In the genomic region with DNA sequence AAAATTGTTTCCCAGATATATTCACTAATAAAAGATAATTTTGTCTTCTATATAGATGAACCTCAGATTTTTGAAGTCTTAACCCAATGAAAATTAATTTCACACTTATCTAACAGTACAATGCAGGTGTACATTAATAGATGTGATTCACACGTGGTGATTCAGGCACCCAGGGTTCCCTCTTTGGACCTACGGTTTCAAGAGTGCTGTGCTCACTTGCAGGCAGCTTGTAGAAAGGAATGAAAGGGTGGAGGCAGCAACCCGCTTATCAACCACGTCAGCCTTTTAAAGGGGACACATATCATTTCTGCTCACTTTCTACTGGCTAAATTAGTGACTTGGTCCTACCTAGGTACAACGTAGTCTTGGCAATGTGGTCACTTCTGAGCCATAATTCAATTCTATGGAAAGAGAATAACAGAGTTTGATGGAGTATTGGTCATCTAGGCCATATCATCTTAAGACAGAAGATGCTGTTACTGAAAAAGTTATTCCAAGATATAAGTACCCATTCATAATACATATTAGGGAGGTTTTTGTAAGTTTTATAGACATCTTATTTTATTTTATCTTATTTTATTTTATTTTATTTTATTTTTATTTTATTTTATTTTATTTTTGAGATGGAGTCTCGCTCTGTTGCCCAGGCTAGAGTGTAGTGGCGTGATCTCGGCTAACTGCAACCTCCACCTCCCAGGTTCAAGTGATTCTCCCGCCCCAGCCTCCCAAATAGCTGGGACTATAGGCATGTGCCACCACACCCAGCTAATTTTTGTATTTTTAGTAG, we compare ENCODE assay signal across 24 cellular contexts. TPM values are rescaled to one million over a fixed set of nuclear protein-coding genes. Genes with fewer than 3 reads are reported as not detected.
DNase-seq lines count a peak whose midpoint lies in the region; FAIRE-seq and TF ChIP-seq lines count a peak whose summit lies in the region.
"Had no signal": no experiment of that assay in that cellular context is flagged by ENCODE, and none has a peak within 500 bp of the region (broad histone marks: within the 10 kb centered on the region; RNA-seq: fewer than 3 reads in every experiment).

No MANE protein-coding gene starts in this region.

- H3K4me2 ChIP-seq in mammary epithelial cell (ENCODE audit: insufficient read depth, low read depth, low read length) (no peak overlapping the region), keratinocyte (ENCODE audit: control insufficient read depth, extremely low read depth, insufficient read depth, low read depth, low read length) (no peak overlapping the region)

- H3K36me3 ChIP-seq in mammary epithelial cell (ENCODE audit: insufficient read depth, low read length) (no peaks in the 10 kb centered on the region), breast epithelium (no peaks in the 10 kb centered on the region), bronchial epithelial cell (ENCODE audit: control insufficient read depth, insufficient read depth, low read length) (no peaks in the 10 kb centered on the region), keratinocyte (ENCODE audit: control insufficient read depth in 2 of 2, extremely low read depth in 1 of 2, insufficient read depth in 2 of 2, low read length in 2 of 2) (no peaks in the 10 kb centered on the region), small intestine (ENCODE audit: control insufficient read depth in 2 of 2, insufficient read depth in 2 of 2, low read length in 2 of 2) (no peaks in the 10 kb centered on the region)
- H3K36me3 ChIP-seq: Peyer's patch had no signal

- in situ Hi-C loops in mammary epithelial cell (cut with MboI; ENCODE audit: low sequenced_read_pairs in 2 of 2) = no loop called here

- WGBS in mammary epithelial cell (ENCODE audit: low coverage, missing lambda C conversion rate) = 44% methylated on average over 5 of the region's 9 CpGs
- 56 to 68% (median 59%) methylated on average over 9 of the region's 9 CpGs for WGBS in small intestine, 3 donors

- H3K4me1 ChIP-seq in mammary epithelial cell (ENCODE audit: insufficient read depth, low read length) = no peaks in the 10 kb centered on the region
- H3K4me1 ChIP-seq in breast epithelium = no peaks in the 10 kb centered on the region
- no peaks in the 10 kb centered on the region for H3K4me1 ChIP-seq in keratinocyte (ENCODE audit: control insufficient read depth, extremely low read depth, insufficient read depth, low read length)
- no peaks in the 10 kb centered on the region for H3K4me1 ChIP-seq in small intestine (ENCODE audit: control insufficient read depth in 2 of 2, insufficient read depth in 1 of 2, low read depth in 1 of 2, low read length in 1 of 2)
- H3K4me1 ChIP-seq: Peyer's patch had no signal

- BruUV-seq in mammary epithelial cell (replicated peaks; lab: Mats Ljungman, UMichigan) = no TSS peak

- H3K9ac ChIP-seq in mammary epithelial cell (ENCODE audit: insufficient read depth, low read length) = no peak overlapping the region
- H3K9ac ChIP-seq in keratinocyte (ENCODE audit: control insufficient read depth, extremely low read depth, insufficient read depth, low read length) = no peak overlapping the region

- H3K36me3 Mint-ChIP-seq in progenitor cell of endocrine pancreas (ENCODE audit: insufficient read depth) = no peaks in the 10 kb centered on the region
- H3K36me3 Mint-ChIP-seq: CD8-positive, alpha-beta T cell had no signal

- no peak for TF ChIP-seq CTCF in mammary epithelial cell (conservative IDR thresholded peaks at IDR 0.05 in 1 of 2, IDR thresholded peaks at IDR 0.05 in 1 of 2; ENCODE audit: extremely low read depth in 1 of 2, insufficient read depth in 1 of 2, low read depth in 1 of 2, low read length in 2 of 2)
- TF ChIP-seq CTCF in breast epithelium (IDR thresholded peaks at IDR 0.05) = no peak
- TF ChIP-seq CTCF in bronchial epithelial cell (IDR thresholded peaks at IDR 0.05; ENCODE audit: insufficient read depth, low read length, severe bottlenecking) = no peak
- no peak for TF ChIP-seq CTCF in keratinocyte (optimal IDR thresholded peaks at IDR 0.05 in 1 of 3, IDR thresholded peaks at IDR 0.05 in 1 of 3, conservative IDR thresholded peaks at IDR 0.05 in 1 of 3; ENCODE audit: extremely low read depth in 1 of 3, insufficient read depth in 2 of 3, low read length in 3 of 3)
- no peak for TF ChIP-seq CTCF in progenitor cell of endocrine pancreas (IDR thresholded peaks at IDR 0.05; ENCODE audit: unreplicated experiment)

- H3K9me3 Mint-ChIP-seq in progenitor cell of endocrine pancreas (ENCODE audit: low read depth) = no peaks in the 10 kb centered on the region
- H3K9me3 Mint-ChIP-seq: CD8-positive, alpha-beta T cell had no signal

- no peak overlapping the region for H3K4me3 ChIP-seq in mammary epithelial cell (replicated peaks in 1 of 3; ENCODE audit: insufficient read depth in 1 of 3, low read depth in 2 of 3, low read length in 3 of 3)
- H3K4me3 ChIP-seq in breast epithelium = no peak overlapping the region
- H3K4me3 ChIP-seq in bronchial epithelial cell (ENCODE audit: low read depth, low read length) = no peak overlapping the region
- H3K4me3 ChIP-seq in keratinocyte (ENCODE audit: control insufficient read depth in 2 of 3, extremely low read depth in 1 of 3, insufficient read depth in 2 of 3, low read depth in 1 of 3, low read length in 3 of 3) = no peak overlapping the region
- H3K4me3 ChIP-seq in small intestine (ENCODE audit: low read depth in 1 of 2, low read length in 2 of 2) = no peak overlapping the region
- H3K4me3 ChIP-seq: K562, Peyer's patch had no signal

- H4K20me1 ChIP-seq in mammary epithelial cell (ENCODE audit: insufficient read depth, low read length) = no peaks in the 10 kb centered on the region
- H4K20me1 ChIP-seq in keratinocyte (ENCODE audit: control insufficient read depth, extremely low read depth, insufficient read depth, low read length) = no peaks in the 10 kb centered on the region

- H2AFZ ChIP-seq in mammary epithelial cell (ENCODE audit: low read depth, low read length) = no peak overlapping the region
- no peak overlapping the region for H2AFZ ChIP-seq in keratinocyte (ENCODE audit: control insufficient read depth, low read length)

- FAIRE-seq in bronchial epithelial cell (lab: Jason Lieb, UNC) (no peak), keratinocyte (lab: Jason Lieb, UNC) (no peak), small intestine (lab: Jason Lieb, UNC) (no peak)
- FAIRE-seq: GM18507, HepG2, K562 had no signal

- H3K4me1 Mint-ChIP-seq in progenitor cell of endocrine pancreas (ENCODE audit: low read depth) = peaks cover 13% of the 10 kb centered on the region

- intact Hi-C loops in mammary epithelial cell (cut with micrococcal nuclease) = loop anchor here (5.0 kb wide), 2 partner anchors 182 to 287 kb away; no protein-coding TSS in a partner anchor
- intact Hi-C loops in breast epithelium (cut with DNase I; ENCODE audit: low total_unique reads) = no loop called here

- no peaks in the 10 kb centered on the region for H3K27me3 ChIP-seq in mammary epithelial cell (ENCODE audit: insufficient read depth, low read length)
- no peaks in the 10 kb centered on the region for H3K27me3 ChIP-seq in breast epithelium
- H3K27me3 ChIP-seq in bronchial epithelial cell (ENCODE audit: control insufficient read depth, insufficient read depth, low read length) = no peaks in the 10 kb centered on the region
- no peaks in the 10 kb centered on the region for H3K27me3 ChIP-seq in keratinocyte (ENCODE audit: control insufficient read depth, extremely low read depth, insufficient read depth, low read length)
- no peaks in the 10 kb centered on the region for H3K27me3 ChIP-seq in small intestine (ENCODE audit: control insufficient read depth in 2 of 2, insufficient read depth in 2 of 2, low read length in 2 of 2)
- H3K27me3 ChIP-seq: Peyer's patch had no signal

- no peaks in the 10 kb centered on the region for H3K27me3 Mint-ChIP-seq in progenitor cell of endocrine pancreas

- dilution Hi-C loops in mammary epithelial cell (cut with HindIII; ENCODE audit: low sequenced_read_pairs) (no loop called here), keratinocyte (cut with MboI; ENCODE audit: extremely low pct_ligation_motif_present, low sequenced_read_pairs) (no loop called here)

- no peaks in the 10 kb centered on the region for H3K79me2 ChIP-seq in mammary epithelial cell (ENCODE audit: insufficient read depth, low read length)
- H3K79me2 ChIP-seq in keratinocyte (ENCODE audit: control insufficient read depth, insufficient read depth, low read length) = no peaks in the 10 kb centered on the region

- CTCF ChIA-PET in mammary epithelial cell (lab: Charles Lee; ENCODE audit: low non-redundant PET) = no interaction called here

- H3K9me3 ChIP-seq in mammary epithelial cell (replicated peaks; ENCODE audit: insufficient read depth, low read length) (no peaks in the 10 kb centered on the region), breast epithelium (no peaks in the 10 kb centered on the region), keratinocyte (ENCODE audit: control insufficient read depth, low read depth, low read length) (no peaks in the 10 kb centered on the region), small intestine (ENCODE audit: control insufficient read depth, low read depth) (no peaks in the 10 kb centered on the region)
- H3K9me3 ChIP-seq: Peyer's patch had no signal

- no peaks in the 10 kb centered on the region for H3K9me1 ChIP-seq in keratinocyte (ENCODE audit: control insufficient read depth, extremely low read depth, insufficient read depth, low read length)

- no peak for TF ChIP-seq POLR2A in breast epithelium (IDR thresholded peaks at IDR 0.05)

- H3K27ac Mint-ChIP-seq in progenitor cell of endocrine pancreas = no peak overlapping the region
- H3K27ac Mint-ChIP-seq: CD8-positive, alpha-beta T cell had no signal

- peak; percentile 63 for DNase-seq in mammary epithelial cell
- DNase-seq in breast epithelium (ENCODE audit: low spot score in 2 of 2) = no peak
- peak; percentile 78 for DNase-seq in bronchial epithelial cell (ENCODE audit: low read depth)
- DNase-seq in keratinocyte (ENCODE audit: low read depth, low spot score) = peak; percentile 23
- DNase-seq in small intestine = peak; percentile 14
- DNase-seq in progenitor cell of endocrine pancreas (ENCODE audit: low spot score, unreplicated experiment) = no peak
- no peak for DNase-seq in T1000 (lab: John Stamatoyannopoulos, UW)
- DNase-seq in NCI-H69 (lab: John Stamatoyannopoulos, UW) = no peak
- DNase-seq: AML-193; C1 segment of cervical spinal cord; CD8-positive, alpha-beta T cell; GDM1; NCI-H1092 treated with DMSO at 0.1 percent for 48 hours; NCI-H146; NCI-H2029; NCI-H226; NCI-H524; NCI-H82; Peyer's patch; Right ventricle myocardium superior had no signal

- H3K27ac ChIP-seq in mammary epithelial cell (ENCODE audit: insufficient read depth, low read depth, low read length) (no peak overlapping the region), breast epithelium (no peak overlapping the region), keratinocyte (ENCODE audit: control insufficient read depth, insufficient read depth, low read length) (no peak overlapping the region), small intestine (ENCODE audit: low read depth in 1 of 2, low read length in 1 of 2) (no peak overlapping the region)
- H3K27ac ChIP-seq: 22Rv1, Peyer's patch had no signal

- no peak overlapping the region for H3K4me3 Mint-ChIP-seq in progenitor cell of endocrine pancreas (ENCODE audit: low read depth)
- H3K4me3 Mint-ChIP-seq: CD8-positive, alpha-beta T cell had no signal

RNA-seq across cellular contexts. Expression of gene ACP3, which starts 37.9 kb away (rescaled TPM):
- total RNA-seq in mammary epithelial cell = under 1 TPM in 1 of 2 donors, not detected in 1; 0.33 TPM
- polyA plus RNA-seq in mammary epithelial cell = 0.48 TPM
- not detected for polyA minus RNA-seq in mammary epithelial cell
- 1 to 10 TPM; 1.8 to 6.9 (median 6.7) TPM for total RNA-seq in breast epithelium
- 1.6 and 7.0 TPM in 2 replicates for total RNA-seq in bronchial epithelial cell
- 0.51 to 1.3 TPM (median 1.0 TPM) in 3 replicates for polyA plus RNA-seq in keratinocyte
- polyA plus RNA-seq in keratinocyte (2011; ENCODE audit: low read depth) = 1.2 TPM
- polyA plus RNA-seq in keratinocyte (2011; cell fraction: cytosol; rRNA removed) = 0.15 TPM in 1 of 2 replicates, not detected in the other
- 0.59 and 1.3 TPM in 2 replicates for polyA plus RNA-seq in keratinocyte (2011; cell fraction: nucleus; rRNA removed)
- 0.24 and 0.78 TPM in 2 replicates for polyA plus RNA-seq in keratinocyte (2012; ENCODE audit: low replicate concordance)
- polyA minus RNA-seq in keratinocyte = 0.96 to 3.3 TPM (median 1.5 TPM) in 3 replicates
- polyA minus RNA-seq in keratinocyte (2011; cell fraction: cytosol; rRNA and poly(A)+ RNA removed) = not detected
- 0.32 and 1.2 TPM in 2 replicates for polyA minus RNA-seq in keratinocyte (2011; cell fraction: nucleus; rRNA and poly(A)+ RNA removed)
- polyA plus RNA-seq in small intestine = 1 to 10 TPM in 2 of 3 donors, under 1 TPM in 1; 0.67 to 3.0 (median 1.1) TPM
- 8.1 and 9.1 TPM in 2 replicates for total RNA-seq in progenitor cell of endocrine pancreas
- total RNA-seq: CD8-positive, alpha-beta T cell; HepG2 had no signal
- polyA plus RNA-seq: HepG2 had no signal

Comparison
In these comparisons a context has a peak if more than half of its experiments do, and no peak if none do; other contexts are left out.
1. DNase-seq: peak in mammary epithelial cell (single experiment), bronchial epithelial cell (single experiment), keratinocyte (single experiment) and small intestine (single experiment); none in breast epithelium (0 of 2), progenitor cell of endocrine pancreas (single experiment), T1000 (single experiment) and NCI-H69 (single experiment).